ENCODE assay signal across 14 cellular contexts in genomic region chr1:216721878-216722277, GRCh38. TPM values are rescaled to one million over a fixed set of nuclear protein-coding genes. Genes with fewer than 3 reads are reported as not detected.
DNase-seq lines count a peak whose midpoint lies in the region; ATAC-seq, FAIRE-seq and TF ChIP-seq lines count a peak whose summit lies in the region.
"Had no signal": no experiment of that assay in that cellular context is flagged by ENCODE, and none has a peak within 500 bp of the region (broad histone marks: within the 10 kb centered on the region; RNA-seq: fewer than 3 reads in every experiment).

No MANE protein-coding gene starts in this region.

- ATAC-seq in Right ventricle myocardium superior (ENCODE audit: poor library complexity) (peak; percentile 42), left cardiac atrium (no peak)
- no peak for ATAC-seq in effector memory CD8-positive, alpha-beta T cell (replicated peaks)
- ATAC-seq: stimulated activated naive B cell treated with anti-CD40 and anti-IgM and Interleukin-4, amounts not matched to agents 10 μg/mL and 1 μg/mL and 100 μg/mL, for 72 hours had no signal

- H3K4me1 ChIP-seq in SJCRH30: 0 out of 2 replicates have a peak, but pooled peaks cover 3% of the 10 kb centered on the region
- H3K4me1 ChIP-seq in right atrium auricular region: no peaks in the 10 kb centered on the region

- H3K27ac ChIP-seq in SJCRH30: no peak overlapping the region
- peak overlapping the region in 1 of 2 donors; percentile 75 for H3K27ac ChIP-seq in right atrium auricular region

- H3K27me3 ChIP-seq in SJCRH30: no peaks in the 10 kb centered on the region
- H3K27me3 ChIP-seq in right atrium auricular region: no peaks in the 10 kb centered on the region

- no peak overlapping the region for H3K27ac Mint-ChIP-seq in effector memory CD8-positive, alpha-beta T cell
- H3K27ac Mint-ChIP-seq: activated naive CD4-positive, alpha-beta T cell treated with anti-CD3 and anti-CD28 coated beads, Interleukin-2, amount 50 U/mL, for 24 hours; stimulated activated naive B cell treated with anti-CD40 and anti-IgM and Interleukin-4, amounts not matched to agents 10 μg/mL and 1 μg/mL and 100 μg/mL, for 72 hours had no signal

- H3K27me3 Mint-ChIP-seq in effector memory CD8-positive, alpha-beta T cell: peaks cover 0 to 9% of the 10 kb centered on the region in 2 donors

- H3K4me1 Mint-ChIP-seq in effector memory CD8-positive, alpha-beta T cell (ENCODE audit: low read depth in 2 of 2): no peaks in the 10 kb centered on the region
- H3K4me1 Mint-ChIP-seq: activated naive CD4-positive, alpha-beta T cell treated with anti-CD3 and anti-CD28 coated beads, Interleukin-2, amount 50 U/mL, for 24 hours had no signal

- intact Hi-C loops in Right ventricle myocardium superior (cut with DNase I) (no loop called here), left cardiac atrium (cut with DNase I) (loop anchor here in 1 of 2 donors (5.0 kb wide), 1 partner anchor 120 kb away; no protein-coding TSS in a partner anchor)

- no peaks in the 10 kb centered on the region for H3K36me3 ChIP-seq in SJCRH30
- H3K36me3 ChIP-seq in right atrium auricular region: no peaks in the 10 kb centered on the region

- no peaks in the 10 kb centered on the region for H3K36me3 Mint-ChIP-seq in effector memory CD8-positive, alpha-beta T cell (ENCODE audit: insufficient read depth)
- H3K36me3 Mint-ChIP-seq: activated naive CD4-positive, alpha-beta T cell treated with anti-CD3 and anti-CD28 coated beads, Interleukin-2, amount 50 U/mL, for 24 hours; stimulated activated naive B cell treated with anti-CD40 and anti-IgM and Interleukin-4, amounts not matched to agents 10 μg/mL and 1 μg/mL and 100 μg/mL, for 72 hours had no signal

- peak overlapping the region; percentile 52; the same call in 1 of the 2 replicates for H3K4me3 ChIP-seq in SJCRH30
- H3K4me3 ChIP-seq in right atrium auricular region: peak overlapping the region; percentile 50 to 52

- no peaks in the 10 kb centered on the region for H3K9me3 ChIP-seq in SJCRH30 (replicated peaks)
- no peaks in the 10 kb centered on the region for H3K9me3 ChIP-seq in right atrium auricular region

- no peak for DNase-seq in Right ventricle myocardium superior
- DNase-seq in left cardiac atrium: no peak
- no peak for DNase-seq in SJCRH30
- DNase-seq in right atrium auricular region (ENCODE audit: low spot score): no peak
- DNase-seq in urothelium cell line (ENCODE audit: low spot score): no peak
- DNase-seq in activated CD4-positive, alpha-beta T cell treated with anti-CD3 and anti-CD28 coated beads, Interleukin-2, amount 50 U/mL, for 4 hours: no peak
- DNase-seq in H4 (ENCODE audit: low spot score): no peak
- no peak for DNase-seq in effector memory CD8-positive, alpha-beta T cell
- DNase-seq: kidney glomerular epithelial cell; stimulated activated CD4-positive, alpha-beta T cell treated with anti-CD3 and anti-CD28 coated beads, Interleukin-4, amount 100 ng/mL, for 4 hours; stimulated activated naive B cell treated with anti-CD40 and anti-IgM and Interleukin-4, amounts not matched to agents 10 μg/mL and 1 μg/mL and 100 μg/mL, for 72 hours had no signal

- peak in 1 of 2 donors; percentile 19 for TF ChIP-seq CTCF in right atrium auricular region (IDR thresholded peaks at IDR 0.05)

- FAIRE-seq in urothelium cell line (lab: Jason Lieb, UNC): peak; percentile 20
- FAIRE-seq: bronchial epithelial cell, endometrium had no signal

- H3K9me3 Mint-ChIP-seq in effector memory CD8-positive, alpha-beta T cell: peaks cover 0 to 6% of the 10 kb centered on the region in 2 donors
- H3K9me3 Mint-ChIP-seq: activated naive CD4-positive, alpha-beta T cell treated with anti-CD3 and anti-CD28 coated beads, Interleukin-2, amount 50 U/mL, for 24 hours; stimulated activated naive B cell treated with anti-CD40 and anti-IgM and Interleukin-4, amounts not matched to agents 10 μg/mL and 1 μg/mL and 100 μg/mL, for 72 hours had no signal

- H3K4me3 Mint-ChIP-seq in effector memory CD8-positive, alpha-beta T cell: no peak overlapping the region
- H3K4me3 Mint-ChIP-seq: activated naive CD4-positive, alpha-beta T cell treated with anti-CD3 and anti-CD28 coated beads, Interleukin-2, amount 50 U/mL, for 24 hours; stimulated activated naive B cell treated with anti-CD40 and anti-IgM and Interleukin-4, amounts not matched to agents 10 μg/mL and 1 μg/mL and 100 μg/mL, for 72 hours had no signal

RNA-seq across cellular contexts. Expression of gene ESRRG, which starts 1.4 kb away (rescaled TPM):
- 45.5 TPM for total RNA-seq in Right ventricle myocardium superior
- total RNA-seq in left cardiac atrium: 10 to 100 TPM; 17.5 to 29.5 TPM
- total RNA-seq in SJCRH30 (2014; rRNA removed; shearing (Covaris generic)): 0.66 and 1.0 TPM in 2 replicates
- 10 to 100 TPM; 14.3 to 38.5 TPM for total RNA-seq in right atrium auricular region
- 0.72 and 0.76 TPM in 2 replicates for total RNA-seq in H4 (2014; rRNA removed; shearing (Covaris generic))
- total RNA-seq: bronchial epithelial cell had no signal
